In the genomic region with DNA sequence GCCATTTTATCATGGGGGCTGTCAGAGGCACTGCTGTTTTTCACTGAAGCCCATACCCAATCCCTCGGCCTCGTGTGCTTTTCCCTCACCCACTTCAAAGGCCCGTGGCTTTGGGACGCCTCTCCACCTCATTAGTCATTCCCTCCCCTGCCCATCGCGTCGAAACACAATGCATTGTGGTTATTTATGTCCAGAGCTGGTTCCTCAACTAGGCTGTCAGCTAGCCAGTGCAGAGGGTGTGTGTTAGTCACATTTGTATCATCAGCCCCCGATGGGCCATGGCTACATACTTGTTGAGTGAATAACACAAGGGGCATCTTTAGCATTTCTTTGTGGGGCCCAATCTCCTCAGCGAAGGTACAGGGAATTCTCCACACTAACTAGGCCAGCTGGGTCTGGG, we compare ENCODE assay signal across 12 cellular contexts. TPM values are rescaled to one million over a fixed set of nuclear protein-coding genes. Genes with fewer than 3 reads are reported as not detected.
DNase-seq lines count a peak whose midpoint lies in the region; ATAC-seq and TF ChIP-seq lines count a peak whose summit lies in the region.
"Had no signal": no experiment of that assay in that cellular context is flagged by ENCODE, and none has a peak within 500 bp of the region (broad histone marks: within the 10 kb centered on the region; RNA-seq: fewer than 3 reads in every experiment).

No MANE protein-coding gene starts in this region.

- no peak for TF ChIP-seq CTCF in esophagus squamous epithelium (IDR thresholded peaks at IDR 0.05)

- no peak overlapping the region for H3K23ac ChIP-seq in mesenchymal stem cell (ENCODE audit: low read length in 2 of 2)

- no peaks in the 10 kb centered on the region for H3K36me3 ChIP-seq in mesenchymal stem cell (ENCODE audit: control insufficient read depth in 1 of 2, insufficient read depth in 2 of 2, low read depth in 1 of 2, low read length in 2 of 2)
- no peaks in the 10 kb centered on the region for H3K36me3 ChIP-seq in esophagus squamous epithelium
- H3K36me3 ChIP-seq: transverse colon had no signal

- no peak overlapping the region for H2AK5ac ChIP-seq in mesenchymal stem cell (ENCODE audit: low read length, severe bottlenecking)

- intact Hi-C loops in esophagus squamous epithelium (cut with DNase I), result no loop called here

- in situ Hi-C loops in Caki2 (cut with HindIII; ENCODE audit: low pct_unique_long_range_greater_than_20kb, low sequenced_read_pairs), result no loop called here

- no peak overlapping the region for H2AFZ ChIP-seq in mesenchymal stem cell (ENCODE audit: low read depth, low read length)

- no peak overlapping the region for H3K4ac ChIP-seq in mesenchymal stem cell (ENCODE audit: low read depth in 1 of 2, low read length in 2 of 2)

- peak overlapping the region; percentile 47 for H3K9ac ChIP-seq in mesenchymal stem cell (ENCODE audit: low read length)

- peak; percentile 82 for DNase-seq in Caki2 (ENCODE audit: low read depth)
- peak; percentile 99 for DNase-seq in M059J (ENCODE audit: low read depth)
- DNase-seq in astrocyte of the hippocampus (ENCODE audit: low read depth, low spot score), result peak; percentile 94
- peak; percentile 90 for DNase-seq in mesenchymal stem cell
- no peak for DNase-seq in activated gamma-delta T cell treated with Interleukin-2 at 50 U/mL for 16 hours
- no peak for DNase-seq in esophagus squamous epithelium (lab: John Stamatoyannopoulos, UW)
- DNase-seq: NCI-H2171; stimulated activated CD4-positive, alpha-beta T cell treated with anti-CD3 and anti-CD28 coated beads, Interleukin-2, amount 100 ng/mL, for 48 hours; transverse colon had no signal

- H3K4me3 ChIP-seq in mesenchymal stem cell (ENCODE audit: insufficient read depth in 1 of 2, low read depth in 1 of 2, low read length in 2 of 2), result no peak overlapping the region
- H3K4me3 ChIP-seq in esophagus squamous epithelium, result no peak overlapping the region
- H3K4me3 ChIP-seq: transverse colon had no signal

- H2BK120ac ChIP-seq in mesenchymal stem cell (ENCODE audit: low read depth, low read length), result no peak overlapping the region

- no peak overlapping the region for H2BK15ac ChIP-seq in mesenchymal stem cell (ENCODE audit: low read depth, poor library complexity, severe bottlenecking)

- no peak overlapping the region for H2BK5ac ChIP-seq in mesenchymal stem cell (ENCODE audit: low read depth, low read length, poor library complexity, severe bottlenecking)

- TF ChIP-seq POLR2A in esophagus squamous epithelium (IDR thresholded peaks at IDR 0.05), result no peak

- H3K18ac ChIP-seq in mesenchymal stem cell (ENCODE audit: low read depth in 1 of 2, low read length in 2 of 2), result peak overlapping the region in 1 of 2 experiments; percentile 16

- peaks cover 9% of the 10 kb centered on the region for H3K4me1 ChIP-seq in mesenchymal stem cell (ENCODE audit: control insufficient read depth, insufficient read depth, low read depth, low read length)
- peaks cover 8 to 16% (median 8%) of the 10 kb centered on the region in 3 donors for H3K4me1 ChIP-seq in esophagus squamous epithelium

- H4K8ac ChIP-seq in mesenchymal stem cell (ENCODE audit: low read length), result peak overlapping the region; percentile 19

- no peak overlapping the region for H2BK12ac ChIP-seq in mesenchymal stem cell (ENCODE audit: low read length in 2 of 2)

- no peak overlapping the region for H3K4me2 ChIP-seq in mesenchymal stem cell (ENCODE audit: low read length, poor library complexity, severe bottlenecking)

- no peak overlapping the region for H3K14ac ChIP-seq in mesenchymal stem cell (ENCODE audit: low read length in 2 of 2)

- 0% methylated on average over 9 of the region's 9 CpGs for WGBS in mesenchymal stem cell
- 43 to 46% methylated on average over 8 to 9 of the region's 9 CpGs for WGBS in esophagus squamous epithelium, 2 donors

- H4K91ac ChIP-seq in mesenchymal stem cell (ENCODE audit: low read length), result no peak overlapping the region

- H3K27me3 ChIP-seq in mesenchymal stem cell (ENCODE audit: control insufficient read depth in 1 of 2, insufficient read depth in 1 of 2, low read length in 2 of 2) (no peaks in the 10 kb centered on the region), esophagus squamous epithelium (no peaks in the 10 kb centered on the region)
- H3K27me3 ChIP-seq: transverse colon had no signal

- H3K9me3 ChIP-seq in mesenchymal stem cell (ENCODE audit: control insufficient read depth, low read length), result no peaks in the 10 kb centered on the region
- H3K9me3 ChIP-seq in esophagus squamous epithelium, result no peaks in the 10 kb centered on the region
- H3K9me3 ChIP-seq: transverse colon had no signal

- ATAC-seq in GM18517 (IDR thresholded peaks at IDR 0.05; ENCODE audit: unreplicated experiment) (no peak), HG02623 (IDR thresholded peaks at IDR 0.05; ENCODE audit: unreplicated experiment) (no peak)

- H3K79me1 ChIP-seq in mesenchymal stem cell (replicated peaks; ENCODE audit: low read length, poor library complexity, severe bottlenecking), result peaks cover 4% of the 10 kb centered on the region

- H3K27ac ChIP-seq in mesenchymal stem cell (ENCODE audit: low read length, poor library complexity, severe bottlenecking) (peak overlapping the region; percentile 69), esophagus squamous epithelium (no peak overlapping the region)
- H3K27ac ChIP-seq: HL-60, transverse colon had no signal

RNA-seq across cellular contexts. Expression of gene CRCP, which starts 3.8 kb away (rescaled TPM):
- total RNA-seq in Caki2 (2014; rRNA removed; shearing (Covaris generic); ENCODE audit: low replicate concordance), result 92.3 and 131 TPM in 2 replicates
- 50.0 and 59.0 TPM in 2 replicates for total RNA-seq in M059J (2014; rRNA removed; shearing (Covaris generic))
- polyA plus RNA-seq in mesenchymal stem cell (2013, experiment 1 of 2), result 17.4 TPM
- polyA plus RNA-seq in mesenchymal stem cell (2013, experiment 2 of 2), result 17.1 TPM
- total RNA-seq in esophagus squamous epithelium, result 10 to 100 TPM; 18.7 to 50.4 (median 45.7) TPM

RNA-seq across cellular contexts. Expression of gene ASL, which starts 35.2 kb away (rescaled TPM):
- total RNA-seq in Caki2 (2014; rRNA removed; shearing (Covaris generic); ENCODE audit: low replicate concordance), result 83.4 and 85.7 TPM in 2 replicates
- 39.1 and 39.9 TPM in 2 replicates for total RNA-seq in M059J (2014; rRNA removed; shearing (Covaris generic))
- 18.9 TPM for polyA plus RNA-seq in mesenchymal stem cell (2013, experiment 1 of 2)
- 18.4 TPM for polyA plus RNA-seq in mesenchymal stem cell (2013, experiment 2 of 2)
- total RNA-seq in esophagus squamous epithelium, result 10 to 100 TPM; 32.3 to 40.7 (median 37.7) TPM

Comparison
In these comparisons a context has a peak if more than half of its experiments do, and no peak if none do; other contexts are left out.
1. DNase-seq: peak in Caki2 (single experiment), M059J (single experiment), astrocyte of the hippocampus (single experiment) and mesenchymal stem cell (single experiment); none in activated gamma-delta T cell treated with Interleukin-2 at 50 U/mL for 16 hours (single experiment) and esophagus squamous epithelium (single experiment).